In the genomic region with DNA sequence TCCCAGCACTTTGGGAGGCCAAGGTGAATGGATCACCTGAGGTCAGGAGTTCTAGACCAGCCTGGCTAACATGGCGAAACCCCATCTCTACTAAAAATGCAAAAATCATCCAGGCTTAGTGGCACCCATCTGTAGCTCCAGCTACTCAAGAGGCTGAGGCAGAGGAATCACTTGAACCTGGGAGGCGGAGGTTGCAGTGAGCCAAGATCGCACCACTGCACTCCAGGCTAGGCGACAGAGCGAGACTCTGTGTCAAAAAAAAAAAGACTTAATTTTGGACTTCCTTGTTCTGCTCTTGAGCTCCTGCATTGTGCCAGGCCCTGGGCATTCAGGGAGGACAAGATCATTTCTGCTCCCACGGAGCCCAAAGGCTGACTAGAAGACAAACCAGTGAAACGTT, we compare ENCODE assay signal across 15 cellular contexts. TPM values are rescaled to one million over a fixed set of nuclear protein-coding genes. Genes with fewer than 3 reads are reported as not detected.
DNase-seq lines count a peak whose midpoint lies in the region; ATAC-seq and TF ChIP-seq lines count a peak whose summit lies in the region.
"Not testable (repeated sequence)": the region's sequence is repeated elsewhere in the genome, so short reads cannot be mapped to it uniquely, and the experiment has no call there.
"Had no signal": no experiment of that assay in that cellular context is flagged by ENCODE, and none has a peak within 500 bp of the region (broad histone marks: within the 10 kb centered on the region; RNA-seq: fewer than 3 reads in every experiment).

No MANE protein-coding gene starts in this region.

- H4K8ac ChIP-seq in mesendoderm (ENCODE audit: low read depth, low read length) = not testable (repeated sequence)

- no CpG with 5 or more reads among the region's 7 CpGs for WGBS in mesendoderm (ENCODE audit: extremely low coverage, insufficient coverage, low lambda C conversion rate)

- H3K4me1 Mint-ChIP-seq in T-helper 2 cell treated with Interferon-gamma antibody and Interleukin-4, amounts not matched to agents 5 μg/mL and 100 μg/mL, for 36 hours (ENCODE audit: low read depth) = peaks cover 43% of the 10 kb centered on the region
- H3K4me1 Mint-ChIP-seq in activated T-cell treated with anti-CD3 and anti-CD28 coated beads, Interleukin-2, amount 50 U/mL, for 72 hours (ENCODE audit: low read depth) = peaks cover 56% of the 10 kb centered on the region
- H3K4me1 Mint-ChIP-seq in stimulated activated naive B cell treated with anti-CD40 and anti-IgM and Interleukin-4, amounts not matched to agents 10 μg/mL and 1 μg/mL and 100 μg/mL, for 72 hours = peaks cover 33 to 60% of the 10 kb centered on the region in 2 donors

- not testable (repeated sequence) for H4K20me1 ChIP-seq in DOHH2 (ENCODE audit: control insufficient read depth, insufficient read depth, low read depth, low read length); Karpas-422 (ENCODE audit: insufficient read depth, low read depth, low read length)

- not testable (repeated sequence) for H2AK5ac ChIP-seq in mesendoderm (ENCODE audit: low read length)

- intact Hi-C loops in colonic mucosa (cut with DNase I) = not testable (repeated sequence)

- ATAC-seq in activated T-cell treated with anti-CD3 and anti-CD28 coated beads, Interleukin-2, amount 50 U/mL, for 72 hours (replicated peaks in 1 of 2); stimulated activated naive B cell treated with anti-CD40 and anti-IgM and Interleukin-4, amounts not matched to agents 10 μg/mL and 1 μg/mL and 100 μg/mL, for 72 hours (replicated peaks): not testable (repeated sequence)

- H3K27me3 Mint-ChIP-seq in T-helper 2 cell treated with Interferon-gamma antibody and Interleukin-4, amounts not matched to agents 5 μg/mL and 100 μg/mL, for 36 hours (ENCODE audit: low read depth); activated T-cell treated with anti-CD3 and anti-CD28 coated beads, Interleukin-2, amount 50 U/mL, for 72 hours (ENCODE audit: low read depth); stimulated activated naive B cell treated with anti-CD40 and anti-IgM and Interleukin-4, amounts not matched to agents 10 μg/mL and 1 μg/mL and 100 μg/mL, for 72 hours: not testable (repeated sequence)

- H3K36me3 ChIP-seq in DOHH2 (ENCODE audit: control insufficient read depth, low read length) = peaks cover 42% of the 10 kb centered on the region
- not testable (repeated sequence) for H3K36me3 ChIP-seq in Karpas-422 (ENCODE audit: insufficient read depth, low read length); colonic mucosa; mesendoderm (ENCODE audit: control insufficient read depth, insufficient read depth, low read length)

- not testable (repeated sequence) for H3K9me3 Mint-ChIP-seq in T-helper 2 cell treated with Interferon-gamma antibody and Interleukin-4, amounts not matched to agents 5 μg/mL and 100 μg/mL, for 36 hours; activated T-cell treated with anti-CD3 and anti-CD28 coated beads, Interleukin-2, amount 50 U/mL, for 72 hours; stimulated activated naive B cell treated with anti-CD40 and anti-IgM and Interleukin-4, amounts not matched to agents 10 μg/mL and 1 μg/mL and 100 μg/mL, for 72 hours

- H3K9me3 ChIP-seq in DOHH2 (ENCODE audit: control insufficient read depth, insufficient read depth, low read length); Karpas-422 (ENCODE audit: low read length); colonic mucosa: not testable (repeated sequence)

- not testable (repeated sequence) for H3K4ac ChIP-seq in mesendoderm (ENCODE audit: low read depth, low read length)

- H3K79me1 ChIP-seq in mesendoderm (ENCODE audit: low read length) = not testable (repeated sequence)

- H3K27ac ChIP-seq in DOHH2 (ENCODE audit: low read depth, low read length) (peak overlapping the region; percentile 84), Karpas-422 (ENCODE audit: low read length) (peak overlapping the region; percentile 61)
- H3K27ac ChIP-seq in colonic mucosa; mesendoderm (ENCODE audit: low read depth, low read length): not testable (repeated sequence)

- H3K4me3 Mint-ChIP-seq in T-helper 2 cell treated with Interferon-gamma antibody and Interleukin-4, amounts not matched to agents 5 μg/mL and 100 μg/mL, for 36 hours = peak overlapping the region; percentile 95
- H3K4me3 Mint-ChIP-seq in activated T-cell treated with anti-CD3 and anti-CD28 coated beads, Interleukin-2, amount 50 U/mL, for 72 hours = peak overlapping the region; percentile 88 to 97
- peak overlapping the region; percentile 92 to 94 for H3K4me3 Mint-ChIP-seq in stimulated activated naive B cell treated with anti-CD40 and anti-IgM and Interleukin-4, amounts not matched to agents 10 μg/mL and 1 μg/mL and 100 μg/mL, for 72 hours

- H3K4me3 ChIP-seq in DOHH2 (ENCODE audit: low read length) (peak overlapping the region; percentile 88), Karpas-422 (ENCODE audit: low read length) (peak overlapping the region; percentile 79; the same call in 1 of the 2 replicates), colonic mucosa (peak overlapping the region; percentile 27)
- not testable (repeated sequence) for H3K4me3 ChIP-seq in mesendoderm (ENCODE audit: low read length)

- H2BK15ac ChIP-seq in mesendoderm (replicated peaks; ENCODE audit: low read depth) = not testable (repeated sequence)

- H3K4me1 ChIP-seq in DOHH2 (ENCODE audit: control insufficient read depth, low read length) = peaks cover 49% of the 10 kb centered on the region
- peaks cover 28% of the 10 kb centered on the region for H3K4me1 ChIP-seq in Karpas-422 (ENCODE audit: low read length)
- H3K4me1 ChIP-seq in colonic mucosa; mesendoderm (ENCODE audit: control insufficient read depth, low read depth, low read length): not testable (repeated sequence)

- H3K23ac ChIP-seq in mesendoderm (ENCODE audit: low read length) = not testable (repeated sequence)

- peaks cover 34% of the 10 kb centered on the region for H3K36me3 Mint-ChIP-seq in T-helper 2 cell treated with Interferon-gamma antibody and Interleukin-4, amounts not matched to agents 5 μg/mL and 100 μg/mL, for 36 hours (ENCODE audit: low read depth)
- peaks cover 14 to 18% of the 10 kb centered on the region in 2 donors for H3K36me3 Mint-ChIP-seq in activated T-cell treated with anti-CD3 and anti-CD28 coated beads, Interleukin-2, amount 50 U/mL, for 72 hours (ENCODE audit: insufficient read depth in 2 of 2)
- peaks cover 15 to 28% of the 10 kb centered on the region in 2 donors for H3K36me3 Mint-ChIP-seq in stimulated activated naive B cell treated with anti-CD40 and anti-IgM and Interleukin-4, amounts not matched to agents 10 μg/mL and 1 μg/mL and 100 μg/mL, for 72 hours

- H3K9ac ChIP-seq in Karpas-422 (ENCODE audit: low read length) = peak overlapping the region; percentile 79
- not testable (repeated sequence) for H3K9ac ChIP-seq in colonic mucosa (ENCODE audit: low read depth in 2 of 2, low read length in 2 of 2); mesendoderm (ENCODE audit: low read length)

- H3K4me2 ChIP-seq in DOHH2 (ENCODE audit: low read length) = peak overlapping the region; percentile 99
- peak overlapping the region; percentile 81 for H3K4me2 ChIP-seq in Karpas-422 (ENCODE audit: low read depth, low read length, poor library complexity, severe bottlenecking)
- H3K4me2 ChIP-seq in mesendoderm (ENCODE audit: low read length) = not testable (repeated sequence)

- not testable (repeated sequence) for H3K27me3 ChIP-seq in DOHH2 (ENCODE audit: control insufficient read depth, low read length); Karpas-422 (ENCODE audit: low read length); colonic mucosa; mesendoderm (ENCODE audit: insufficient read depth, low read length, poor library complexity)

- DNase-seq in Karpas-422; T-helper 2 cell treated with Interferon-gamma antibody and Interleukin-4, amounts not matched to agents 5 μg/mL and 100 μg/mL, for 36 hours (ENCODE audit: low spot score); activated T-cell treated with anti-CD3 and anti-CD28 coated beads, Interleukin-2, amount 50 U/mL, for 72 hours; colonic mucosa; mesendoderm; stimulated activated naive B cell treated with anti-CD40 and anti-IgM and Interleukin-4, amounts not matched to agents 10 μg/mL and 1 μg/mL and 100 μg/mL, for 72 hours: not testable (repeated sequence)

- H3K27ac Mint-ChIP-seq in T-helper 2 cell treated with Interferon-gamma antibody and Interleukin-4, amounts not matched to agents 5 μg/mL and 100 μg/mL, for 36 hours = peak overlapping the region; percentile 94
- H3K27ac Mint-ChIP-seq in activated T-cell treated with anti-CD3 and anti-CD28 coated beads, Interleukin-2, amount 50 U/mL, for 72 hours = peak overlapping the region; percentile 88
- H3K27ac Mint-ChIP-seq in stimulated activated naive B cell treated with anti-CD40 and anti-IgM and Interleukin-4, amounts not matched to agents 10 μg/mL and 1 μg/mL and 100 μg/mL, for 72 hours = peak overlapping the region; percentile 91

- H3F3A ChIP-seq in DOHH2 (ENCODE audit: control insufficient read depth, insufficient read depth) = not testable (repeated sequence)

- not testable (repeated sequence) for H2AFZ ChIP-seq in Karpas-422 (ENCODE audit: low read length)

- peaks cover 38% of the 10 kb centered on the region for H3K79me2 ChIP-seq in DOHH2 (ENCODE audit: control insufficient read depth, low read length)
- peaks cover 14% of the 10 kb centered on the region for H3K79me2 ChIP-seq in Karpas-422 (ENCODE audit: low read length)
- H3K79me2 ChIP-seq in mesendoderm (ENCODE audit: control insufficient read depth, insufficient read depth, low read length) = not testable (repeated sequence)

- H3K9me2 ChIP-seq in DOHH2 (replicated peaks; ENCODE audit: control insufficient read depth, low read length); Karpas-422 (replicated peaks; ENCODE audit: insufficient read depth, low read length): not testable (repeated sequence)

- H2BK5ac ChIP-seq in mesendoderm (ENCODE audit: low read length) = not testable (repeated sequence)

- H4K5ac ChIP-seq in mesendoderm (ENCODE audit: low read length) = not testable (repeated sequence)

- not testable (repeated sequence) for H3K18ac ChIP-seq in mesendoderm (ENCODE audit: low read length)

- TF ChIP-seq CTCF in DOHH2 (IDR thresholded peaks at IDR 0.05; ENCODE audit: low read depth, low read length, poor library complexity, severe bottlenecking); colonic mucosa (IDR thresholded peaks at IDR 0.05): not testable (repeated sequence)

- not testable (repeated sequence) for H2BK120ac ChIP-seq in mesendoderm (ENCODE audit: low read depth, low read length)

- peak overlapping the region; percentile 34 for H3K56ac ChIP-seq in mesendoderm (ENCODE audit: low read length)

RNA-seq across cellular contexts. Expression of a gene that starts 1.3 kb away (rescaled TPM):
- 51.0 and 85.0 TPM in 2 replicates for total RNA-seq in Karpas-422 (2014; rRNA removed; shearing (Covaris generic); ENCODE audit: low replicate concordance)
- 100 to 1,000 TPM; 690 to 708 TPM for total RNA-seq in activated T-cell treated with anti-CD3 and anti-CD28 coated beads, Interleukin-2, amount 50 U/mL, for 72 hours
- total RNA-seq in colonic mucosa = 10 to 100 TPM in 1 of 2 donors, 1 to 10 TPM in 1; 7.4 to 12.1 TPM
- polyA plus RNA-seq in mesendoderm (2013, experiment 1 of 2) = 21.2 TPM
- 18.4 TPM for polyA plus RNA-seq in mesendoderm (2013, experiment 2 of 2)
- total RNA-seq: glomerular endothelial cell had no signal

RNA-seq across cellular contexts. Expression of a gene that starts 8.5 kb away (rescaled TPM):
- total RNA-seq in Karpas-422 (2014; rRNA removed; shearing (Covaris generic); ENCODE audit: low replicate concordance) = 11.1 and 21.2 TPM in 2 replicates
- total RNA-seq in activated T-cell treated with anti-CD3 and anti-CD28 coated beads, Interleukin-2, amount 50 U/mL, for 72 hours = 10 to 100 TPM; 35.7 to 37.6 TPM
- total RNA-seq in colonic mucosa = 10 to 100 TPM; 30.2 to 55.8 TPM
- polyA plus RNA-seq in mesendoderm (2013, experiment 1 of 2) = 13.0 TPM
- 14.2 TPM for polyA plus RNA-seq in mesendoderm (2013, experiment 2 of 2)

RNA-seq across cellular contexts. Expression of a gene that starts 14.4 kb away (rescaled TPM):
- total RNA-seq in Karpas-422 (2014; rRNA removed; shearing (Covaris generic); ENCODE audit: low replicate concordance) = 5.1 and 6.8 TPM in 2 replicates
- total RNA-seq in activated T-cell treated with anti-CD3 and anti-CD28 coated beads, Interleukin-2, amount 50 U/mL, for 72 hours = 1 to 10 TPM; 4.9 to 5.5 TPM
- 10 to 100 TPM in 1 of 2 donors, 1 to 10 TPM in 1; 5.6 to 12.6 TPM for total RNA-seq in colonic mucosa
- 4.5 TPM for polyA plus RNA-seq in mesendoderm (2013, experiment 1 of 2)
- polyA plus RNA-seq in mesendoderm (2013, experiment 2 of 2) = 4.6 TPM

RNA-seq across cellular contexts. Expression of a gene that starts 17.4 kb away (rescaled TPM):
- total RNA-seq in Karpas-422 (2014; rRNA removed; shearing (Covaris generic); ENCODE audit: low replicate concordance) = not detected in 2 replicates
- total RNA-seq in activated T-cell treated with anti-CD3 and anti-CD28 coated beads, Interleukin-2, amount 50 U/mL, for 72 hours = under 1 TPM in 1 of 2 donors, not detected in 1; 0.34 TPM
- not detected for total RNA-seq in colonic mucosa
- not detected for polyA plus RNA-seq in mesendoderm (2013, experiment 1 of 2)
- not detected for polyA plus RNA-seq in mesendoderm (2013, experiment 2 of 2)
- total RNA-seq: dermis microvascular lymphatic vessel endothelial cell, glomerular endothelial cell, kidney, lower leg skin, MCF 10A, prostate gland, uterus had no signal
- polyA plus RNA-seq: SK-N-SH had no signal

RNA-seq across cellular contexts. Expression of a gene that starts 22.4 kb away (rescaled TPM):
- total RNA-seq in Karpas-422 (2014; rRNA removed; shearing (Covaris generic); ENCODE audit: low replicate concordance) = 36.9 and 63.1 TPM in 2 replicates
- 10 to 100 TPM; 50.5 to 50.7 TPM for total RNA-seq in activated T-cell treated with anti-CD3 and anti-CD28 coated beads, Interleukin-2, amount 50 U/mL, for 72 hours
- total RNA-seq in colonic mucosa = 10 to 100 TPM; 53.8 to 85.7 TPM
- polyA plus RNA-seq in mesendoderm (2013, experiment 1 of 2) = 58.1 TPM
- 57.8 TPM for polyA plus RNA-seq in mesendoderm (2013, experiment 2 of 2)
